In genomic region chr9:99040911-99041582, GRCh38 we compare ENCODE assay signal across 10 cellular contexts.
DNase-seq lines count a peak whose midpoint lies in the region; ATAC-seq and TF ChIP-seq lines count a peak whose summit lies in the region.
"Had no signal": no experiment of that assay in that cellular context is flagged by ENCODE, and none has a peak within 500 bp of the region (broad histone marks: within the 10 kb centered on the region; RNA-seq: fewer than 3 reads in every experiment).

No MANE protein-coding gene starts in this region.

- H4K8ac ChIP-seq in H9 (replicated peaks; ENCODE audit: insufficient read length, low read depth, low read length): no peak overlapping the region

- 82 to 92% methylated on average over 3 of the region's 3 CpGs for WGBS in mesodermal cell (ENCODE audit: insufficient coverage in 2 of 2), 2 experiments
- no CpG with 5 or more reads among the region's 3 CpGs for WGBS in H9 (ENCODE audit: extremely low coverage, insufficient read length, low lambda C conversion rate)

- H3K56ac ChIP-seq in H9 (ENCODE audit: insufficient read length, low read depth, low read length): no peak overlapping the region

- H3K4me1 ChIP-seq in mesodermal cell (ENCODE audit: control insufficient read depth, insufficient read depth, low read length, poor library complexity, severe bottlenecking) (peaks cover 32% of the 10 kb centered on the region), BE2C (no peaks in the 10 kb centered on the region), H9 (ENCODE audit: insufficient read depth, low read length) (no peaks in the 10 kb centered on the region)

- no peak overlapping the region for H3K4me2 ChIP-seq in H9 (ENCODE audit: insufficient read depth, insufficient read length, low read length)

- H3K23me2 ChIP-seq in H9 (ENCODE audit: insufficient read length, low read depth, low read length, poor library complexity, severe bottlenecking): no peaks in the 10 kb centered on the region

- H2AFZ ChIP-seq in H9 (ENCODE audit: low read length): no peak overlapping the region

- H3K36me3 ChIP-seq in brain microvascular endothelial cell (replicated peaks) (no peaks in the 10 kb centered on the region), mesodermal cell (ENCODE audit: control insufficient read depth, insufficient read depth, low read length) (no peaks in the 10 kb centered on the region), BE2C (no peaks in the 10 kb centered on the region)
- H3K36me3 ChIP-seq: spleen had no signal

- H3K27me3 Mint-ChIP-seq in H9 (ENCODE audit: low read depth): no peaks in the 10 kb centered on the region; the same call in 1 of the 2 replicates

- peaks cover 5 to 10% of the 10 kb centered on the region in 2 experiments for H3K4me1 Mint-ChIP-seq in H9

- in situ Hi-C loops in KBM-7 (cut with MboI; ENCODE audit: low pct_unique_long_range_greater_than_20kb, low sequenced_read_pairs) (no loop called here), brain microvascular endothelial cell (cut with HindIII; ENCODE audit: low pct_ligation_motif_present, low sequenced_read_pairs) (no loop called here)

- H3K27ac Mint-ChIP-seq in H9: no peak overlapping the region; a peak in 1 of 7 replicates

- no peak overlapping the region for H2AK5ac ChIP-seq in H9 (ENCODE audit: insufficient read length, low read length)

- H2BK12ac ChIP-seq in H9 (ENCODE audit: insufficient read length, low read depth, low read length): no peak overlapping the region

- no peak overlapping the region for H3K18ac ChIP-seq in H9 (ENCODE audit: insufficient read length, low read depth, low read length)

- peaks cover 8 to 9% of the 10 kb centered on the region in 2 experiments for H3K9me3 Mint-ChIP-seq in H9

- no peak overlapping the region for H4K5ac ChIP-seq in H9 (ENCODE audit: insufficient read length, low read depth, low read length)

- H3K79me2 ChIP-seq in H9 (ENCODE audit: insufficient read depth, low read length): no peaks in the 10 kb centered on the region

- H2BK20ac ChIP-seq in H9 (ENCODE audit: low read depth, low read length, poor library complexity, severe bottlenecking): no peak overlapping the region

- peaks cover 3% of the 10 kb centered on the region for H3K9me3 ChIP-seq in mesodermal cell (ENCODE audit: control insufficient read depth, low read length)
- no peaks in the 10 kb centered on the region for H3K9me3 ChIP-seq in BE2C
- no peaks in the 10 kb centered on the region for H3K9me3 ChIP-seq in H9 (ENCODE audit: control insufficient read depth, low read depth, low read length)

- H3K27ac ChIP-seq in brain microvascular endothelial cell (peak overlapping the region; percentile 86), mesodermal cell (ENCODE audit: low read depth, low read length, severe bottlenecking) (peak overlapping the region; percentile 94), H9 (ENCODE audit: insufficient read length, low read depth, low read length) (no peak overlapping the region)

- no peaks in the 10 kb centered on the region for H4K20me1 ChIP-seq in H9 (ENCODE audit: control insufficient read depth, insufficient read depth, insufficient read length)

- H3T11ph ChIP-seq in H9 (ENCODE audit: low read length): no peak overlapping the region

- H3K9ac ChIP-seq in H9 (ENCODE audit: extremely low read depth, insufficient read length, low read length): no peak overlapping the region

- DNase-seq in AG10803 (ENCODE audit: low read depth) (peak; percentile 92), KBM-7 (peak; percentile 38), brain microvascular endothelial cell (peak; percentile 83), BE2C (no peak), H9 (no peak)
- DNase-seq: NCI-H510A treated with DMSO at 0.1 percent for 48 hours, spleen had no signal

- no peak overlapping the region for H3K4me3 Mint-ChIP-seq in H9

- H3K23ac ChIP-seq in H9 (ENCODE audit: insufficient read length, low read depth, low read length): no peak overlapping the region

- no peak for TF ChIP-seq CTCF in AG10803 (conservative IDR thresholded peaks at IDR 0.05; ENCODE audit: low read length)
- no peak for TF ChIP-seq CTCF in brain microvascular endothelial cell (IDR thresholded peaks at IDR 0.05; ENCODE audit: low read depth, low read length, missing control alignments)
- no peak for TF ChIP-seq CTCF in BE2C (IDR thresholded peaks at IDR 0.05; ENCODE audit: low read depth, low read length)
- no peak for TF ChIP-seq CTCF in H9 (conservative IDR thresholded peaks at IDR 0.05)

- no peak overlapping the region for H2BK120ac ChIP-seq in H9 (ENCODE audit: low read depth, low read length, poor library complexity, severe bottlenecking)

- H3K4ac ChIP-seq in H9 (ENCODE audit: low read depth, low read length): no peak overlapping the region

- H2BK5ac ChIP-seq in H9 (ENCODE audit: insufficient read length, low read length): no peak overlapping the region

- no peaks in the 10 kb centered on the region for H3K79me1 ChIP-seq in H9 (ENCODE audit: insufficient read depth, low read depth, low read length, poor library complexity, severe bottlenecking)

- no peaks in the 10 kb centered on the region for H3K27me3 ChIP-seq in brain microvascular endothelial cell (replicated peaks)
- peaks cover 5% of the 10 kb centered on the region for H3K27me3 ChIP-seq in BE2C
- H3K27me3 ChIP-seq in H9 (ENCODE audit: insufficient read depth, low read length): no peaks in the 10 kb centered on the region

- no peak overlapping the region for H4K91ac ChIP-seq in H9 (ENCODE audit: insufficient read length, low read depth, low read length)

- H3K14ac ChIP-seq in H9 (ENCODE audit: insufficient read depth, low read length): no peak overlapping the region

- ATAC-seq in GM19035 (IDR thresholded peaks at IDR 0.05; ENCODE audit: unreplicated experiment): no peak
- ATAC-seq in GM18867 (IDR thresholded peaks at IDR 0.05; ENCODE audit: unreplicated experiment): no peak

- no peaks in the 10 kb centered on the region for H3K36me3 Mint-ChIP-seq in H9 (ENCODE audit: insufficient read depth in 1 of 3, low read depth in 3 of 3)

- H3K4me3 ChIP-seq in AG10803 (ENCODE audit: low read length) (no peak overlapping the region), brain microvascular endothelial cell (ENCODE audit: low read depth, low read length) (no peak overlapping the region), mesodermal cell (ENCODE audit: extremely low read depth, insufficient read depth, low read length, poor library complexity, severe bottlenecking) (no peak overlapping the region), BE2C (ENCODE audit: low read depth, low read length) (no peak overlapping the region)
- H3K4me3 ChIP-seq: spleen had no signal

- no peak overlapping the region for H2BK15ac ChIP-seq in H9 (ENCODE audit: low read depth, low read length)

Comparison
In these comparisons a context has a peak if more than half of its experiments do, and no peak if none do; other contexts are left out.
1. DNase-seq: peak in AG10803 (single experiment), KBM-7 (single experiment) and brain microvascular endothelial cell (single experiment); none in BE2C (single experiment) and H9 (single experiment).